26 cellular contexts compared by ENCODE assay signal in the genomic region with DNA sequence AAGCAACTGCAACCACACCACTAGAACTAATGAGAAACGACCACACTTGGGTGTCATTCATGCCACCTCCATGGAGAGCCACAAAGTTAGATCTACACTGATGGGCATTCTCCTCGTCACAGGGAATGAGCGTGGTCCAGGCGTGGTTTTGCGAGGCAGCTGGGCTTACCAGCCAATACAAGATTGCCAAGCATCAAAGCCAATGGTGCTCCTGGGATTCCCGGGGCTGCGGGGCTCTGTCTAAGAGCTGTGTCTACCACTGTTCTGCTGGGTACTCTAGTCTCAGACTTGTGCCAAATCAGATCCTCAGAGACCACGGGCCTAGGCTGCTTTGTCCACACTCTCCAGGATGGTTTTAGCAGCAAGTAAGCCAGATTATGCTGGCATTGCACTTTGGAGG.
"Had no signal": no experiment of that assay in that cellular context is flagged by ENCODE, and none has a peak within 500 bp of the region (broad histone marks: within the 10 kb centered on the region; RNA-seq: fewer than 3 reads in every experiment).

No MANE protein-coding gene starts in this region.

- H3K36me3 Mint-ChIP-seq: type B pancreatic cell had no signal

- H3K27me3 ChIP-seq: colonic mucosa, gastrocnemius medialis, ovary, vagina had no signal

- DNase-seq: activated CD4-positive, alpha-beta T cell treated with anti-CD3 and anti-CD28 coated beads for 4 hours; activated CD4-positive, alpha-beta T cell treated with anti-CD3 and anti-CD28 coated beads, Interleukin-2, amount 50 U/mL, for 4 hours; activated CD8-positive, alpha-beta memory T cell treated with anti-CD3 and anti-CD28 coated beads for 24 hours; activated gamma-delta T cell; activated naive CD4-positive, alpha-beta T cell treated with anti-CD3 and anti-CD28 coated beads, Interleukin-2, amount 50 U/mL, for 16 hours; activated T-cell treated with anti-CD3 and anti-CD28 coated beads, Interleukin-2, amount 50 U/mL, for 1 hour; amniotic stem cell; colonic mucosa; effector CD8-positive, alpha-beta T cell; gastrocnemius medialis; glutamatergic neuron; islet precursor cell; left ventricle myocardium inferior; mucosa of descending colon; ovary; retina; stimulated activated CD4-positive, alpha-beta T cell treated with anti-CD3 and anti-CD28 coated beads, Interleukin-2, amount 100 ng/mL, for 24 hours; stimulated activated naive CD8-positive, alpha-beta T cell treated with anti-CD3 and anti-CD28 coated beads, Interleukin-15, amount 100 ng/mL, for 72 hours; substantia nigra had no signal

- H3K4me3 Mint-ChIP-seq: activated T-helper 1 cell treated with anti-CD3 and anti-CD28 coated beads, Interleukin-12 subunit alpha, Interleukin-12 subunit beta, Interleukin-2, Interleukin-4 antibody, amounts not matched to agents 30 ng/mL and 10 ng/mL and 1 ng/mL, durations not matched to agents 14 hours and 24 hours and 36 hours; nephron; stimulated activated naive CD8-positive, alpha-beta T cell treated with anti-CD3 and anti-CD28 coated beads, Interleukin-15, amount 100 ng/mL, for 72 hours; type B pancreatic cell had no signal

- H3K9me3 Mint-ChIP-seq: activated T-helper 1 cell treated with anti-CD3 and anti-CD28 coated beads, Interleukin-12 subunit alpha, Interleukin-12 subunit beta, Interleukin-2, Interleukin-4 antibody, amounts not matched to agents 30 ng/mL and 10 ng/mL and 1 ng/mL, durations not matched to agents 14 hours and 24 hours and 36 hours; nephron; stimulated activated naive CD8-positive, alpha-beta T cell treated with anti-CD3 and anti-CD28 coated beads, Interleukin-15, amount 100 ng/mL, for 72 hours; type B pancreatic cell had no signal

- H3K36me3 ChIP-seq: colonic mucosa, gastrocnemius medialis, left ventricle myocardium inferior, ovary, prostate gland, vagina had no signal

- H3K4me3 ChIP-seq: colonic mucosa, gastrocnemius medialis, left ventricle myocardium inferior, lung, mucosa of descending colon, ovary, prostate gland, vagina had no signal

- H3K27ac ChIP-seq: colonic mucosa, gastrocnemius medialis, left ventricle myocardium inferior, ovary, prostate gland, vagina, VCaP had no signal

- H3K4me1 Mint-ChIP-seq: nephron; stimulated activated naive CD8-positive, alpha-beta T cell treated with anti-CD3 and anti-CD28 coated beads, Interleukin-15, amount 100 ng/mL, for 72 hours had no signal

- ATAC-seq: gastrocnemius medialis, mucosa of descending colon had no signal

- H3K27ac Mint-ChIP-seq: nephron; stimulated activated naive CD8-positive, alpha-beta T cell treated with anti-CD3 and anti-CD28 coated beads, Interleukin-15, amount 100 ng/mL, for 72 hours; type B pancreatic cell had no signal

- H3K4me1 ChIP-seq: colonic mucosa, gastrocnemius medialis, prostate gland, vagina had no signal

- H3K27me3 Mint-ChIP-seq: stimulated activated naive CD8-positive, alpha-beta T cell treated with anti-CD3 and anti-CD28 coated beads, Interleukin-15, amount 100 ng/mL, for 72 hours; type B pancreatic cell had no signal

- H3K9me3 ChIP-seq: colonic mucosa, gastrocnemius medialis, left ventricle myocardium inferior, mucosa of descending colon, ovary, prostate gland, vagina had no signal
